In genomic region chr17:32915108-32915700, GRCh38 we compare ENCODE assay signal across 21 cellular contexts. TPM values are rescaled to one million over a fixed set of nuclear protein-coding genes. Genes with fewer than 3 reads are reported as not detected.
"Had no signal": no experiment of that assay in that cellular context is flagged by ENCODE, and none has a peak within 500 bp of the region (broad histone marks: within the 10 kb centered on the region; RNA-seq: fewer than 3 reads in every experiment).

No MANE protein-coding gene starts in this region.

- H3K4me3 Mint-ChIP-seq: activated naive CD8-positive, alpha-beta T cell; activated T-cell treated with anti-CD3 and anti-CD28 coated beads, Interleukin-2, amount 50 U/mL, for 24 hours; stimulated activated memory B cell treated with anti-CD40 and anti-IgM and Interleukin-4, amounts not matched to agents 10 μg/mL and 1 μg/mL and 100 μg/mL, for 72 hours; T-helper 17 cell had no signal

- H3K4me1 Mint-ChIP-seq: stimulated activated memory B cell treated with anti-CD40 and anti-IgM and Interleukin-4, amounts not matched to agents 10 μg/mL and 1 μg/mL and 100 μg/mL, for 72 hours; T-helper 17 cell had no signal

- H3K9me3 Mint-ChIP-seq: activated T-cell treated with anti-CD3 and anti-CD28 coated beads, Interleukin-2, amount 50 U/mL, for 24 hours had no signal

- DNase-seq: activated CD4-positive, CD25-positive, alpha-beta regulatory T cell; activated gamma-delta T cell; activated T-cell treated with anti-CD3 and anti-CD28 coated beads, Interleukin-2, amount 50 U/mL, for 24 hours; amniotic stem cell; caudate nucleus; left lung; naive thymus-derived CD4-positive, alpha-beta T cell; retina; T-helper 17 cell; tibial artery had no signal

- H3K79me2 ChIP-seq: hepatocyte had no signal

- ATAC-seq: esophagus mucosa; left lung; mucosa of descending colon; naive thymus-derived CD4-positive, alpha-beta T cell; stimulated activated memory B cell treated with anti-CD40 and anti-IgM and Interleukin-4, amounts not matched to agents 10 μg/mL and 1 μg/mL and 100 μg/mL, for 72 hours; T-helper 17 cell had no signal

- H3K27ac Mint-ChIP-seq: activated naive CD8-positive, alpha-beta T cell; activated T-cell treated with anti-CD3 and anti-CD28 coated beads, Interleukin-2, amount 50 U/mL, for 24 hours; stimulated activated memory B cell treated with anti-CD40 and anti-IgM and Interleukin-4, amounts not matched to agents 10 μg/mL and 1 μg/mL and 100 μg/mL, for 72 hours; T-helper 17 cell had no signal

- H3K36me3 ChIP-seq: left lung, neutrophil, tibial artery had no signal

- H3K36me3 Mint-ChIP-seq: activated naive CD8-positive, alpha-beta T cell; naive thymus-derived CD4-positive, alpha-beta T cell; stimulated activated memory B cell treated with anti-CD40 and anti-IgM and Interleukin-4, amounts not matched to agents 10 μg/mL and 1 μg/mL and 100 μg/mL, for 72 hours had no signal

- H3K27ac ChIP-seq: hepatocyte, left lung, neutrophil, tibial artery had no signal

- FAIRE-seq: colon, endometrium, keratinocyte, TTC549, urothelium cell line had no signal

- H3K27me3 Mint-ChIP-seq: activated naive CD8-positive, alpha-beta T cell; stimulated activated memory B cell treated with anti-CD40 and anti-IgM and Interleukin-4, amounts not matched to agents 10 μg/mL and 1 μg/mL and 100 μg/mL, for 72 hours had no signal

- H3K4me2 ChIP-seq: hepatocyte had no signal

- H3K4me3 ChIP-seq: hepatocyte, left lung, mucosa of descending colon, tibial artery had no signal

- H3K9me3 ChIP-seq: left lung, mucosa of descending colon, neutrophil, tibial artery had no signal

- H3K27me3 ChIP-seq: hepatocyte, left lung, neutrophil, tibial artery had no signal

- H2AFZ ChIP-seq: hepatocyte had no signal

RNA-seq across cellular contexts. Expression of gene TMEM98, which starts 12.7 kb away (rescaled TPM):
- total RNA-seq: T-helper 17 cell had no signal
- polyA plus RNA-seq: naive thymus-derived CD4-positive, alpha-beta T cell had no signal
